ENCODE assay signal across 1 cellular context in the genomic region with DNA sequence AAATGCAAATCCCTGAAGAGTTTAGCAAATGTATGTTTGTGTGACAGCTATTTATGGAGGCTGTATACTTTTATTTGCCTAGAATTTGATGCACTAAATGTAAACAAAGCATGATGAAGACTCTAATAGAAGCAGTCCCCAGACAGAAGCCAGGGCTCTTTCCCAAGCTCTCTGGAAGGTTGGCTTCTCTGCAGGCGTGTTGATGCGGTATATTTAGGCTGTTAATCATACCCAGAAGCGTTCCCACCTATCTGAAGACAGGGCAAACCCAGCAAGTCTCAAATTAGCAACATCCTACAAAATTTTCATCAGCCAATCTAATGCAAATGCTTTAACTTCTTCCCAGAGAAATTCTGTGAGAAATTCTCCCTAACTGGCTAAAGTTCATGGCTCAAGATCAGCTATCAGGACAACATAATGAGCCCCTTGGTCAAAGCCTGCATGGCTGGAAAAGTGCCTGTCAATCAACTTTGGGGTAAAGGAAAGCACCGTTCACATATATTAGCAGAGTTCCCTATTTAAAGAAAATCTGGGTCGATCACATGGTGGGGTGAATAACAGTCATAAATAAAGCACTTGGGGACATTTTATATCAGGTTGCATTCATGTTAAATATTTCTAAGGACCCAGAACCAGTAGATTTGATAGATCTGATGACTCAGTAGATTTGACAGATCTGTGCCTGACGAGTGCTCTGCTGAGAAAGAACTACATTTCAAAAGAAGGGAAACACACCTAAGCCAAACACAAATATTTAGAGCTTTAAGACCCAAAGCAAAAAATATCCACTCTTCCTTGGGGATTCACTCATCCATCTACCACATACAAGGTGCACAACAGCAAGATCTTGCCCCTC.
TF ChIP-seq lines count a peak whose summit lies in the region.

No MANE protein-coding gene starts in this region.

TF ChIP-seq in A549, 52 proteins besides CTCF, POLR2A, EP300 and RAD21 (continued from another document):
- TF ChIP-seq NPAS2 (CRISPR knock-in tag; IDR thresholded peaks at IDR 0.05; ENCODE audit: borderline replicate concordance) (no peak), RNF2 (IDR thresholded peaks at IDR 0.05; ENCODE audit: borderline replicate concordance, low read depth) (no peak), POLR2AphosphoS2 (conservative IDR thresholded peaks at IDR 0.05; ENCODE audit: low read length) (no peak)
